ENCODE assay signal across 2 cellular contexts in the genomic region with DNA sequence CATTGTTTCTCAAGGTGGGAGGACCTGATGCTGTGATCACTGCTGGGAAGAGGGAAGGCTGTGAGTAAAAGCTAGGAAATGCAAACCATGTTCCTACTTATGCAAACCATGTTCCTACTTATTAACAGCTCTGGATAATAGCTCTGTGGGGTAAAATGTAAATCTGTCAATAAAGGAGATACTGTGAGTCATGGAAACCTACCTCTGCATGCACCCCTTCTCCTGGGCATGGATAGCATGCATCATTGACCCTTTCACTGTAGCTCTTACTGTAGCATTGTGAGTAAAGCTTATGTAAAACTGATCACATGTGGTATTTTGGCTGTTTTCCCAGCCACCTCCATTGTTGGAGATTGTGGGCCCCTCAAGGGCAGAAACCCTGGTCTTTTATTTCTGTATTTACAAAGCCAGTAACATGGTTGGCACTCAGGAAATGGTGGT.
A peak's percentile ranks its signal among the peaks of the same experiment; 100 is the strongest.
TF ChIP-seq lines count a peak whose summit lies in the region.

No MANE protein-coding gene starts in this region.

TF ChIP-seq in A549, 52 proteins besides CTCF, POLR2A, EP300 and RAD21 (continued from another document):
- TF ChIP-seq, protein P1, sequence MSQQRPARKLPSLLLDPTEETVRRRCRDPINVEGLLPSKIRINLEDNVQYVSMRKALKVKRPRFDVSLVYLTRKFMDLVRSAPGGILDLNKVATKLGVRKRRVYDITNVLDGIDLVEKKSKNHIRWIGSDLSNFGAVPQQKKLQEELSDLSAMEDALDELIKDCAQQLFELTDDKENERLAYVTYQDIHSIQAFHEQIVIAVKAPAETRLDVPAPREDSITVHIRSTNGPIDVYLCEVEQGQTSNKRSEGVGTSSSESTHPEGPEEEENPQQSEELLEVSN (IDR thresholded peaks at IDR 0.05; ENCODE audit: borderline replicate concordance, low read depth) = no peak
- TF ChIP-seq HOXB5 (CRISPR knock-in tag; IDR thresholded peaks at IDR 0.05) (no peak), HDAC2 (IDR thresholded peaks at IDR 0.05) (no peak), GATA3 (IDR thresholded peaks at IDR 0.05; ENCODE audit: borderline replicate concordance) (no peak)

TF ChIP-seq in H1, 55 proteins besides CTCF, POLR2A, EP300 and RAD21 (continued from another document):
- TF ChIP-seq CHD2 (IDR thresholded peaks at IDR 0.05; ENCODE audit: low read length) (no peak), TCF12 (IDR thresholded peaks at IDR 0.05; ENCODE audit: low read depth, low read length) (0 out of 2 replicates have a peak, but pooled peaks have one; percentile 56), JUND (IDR thresholded peaks at IDR 0.05; ENCODE audit: low read length) (peak; percentile 26; the same call in 1 of the 2 replicates), SAP30 (IDR thresholded peaks at IDR 0.05; ENCODE audit: insufficient read depth, insufficient replicate concordance, low read length) (no peak)
- TF ChIP-seq, protein P2, sequence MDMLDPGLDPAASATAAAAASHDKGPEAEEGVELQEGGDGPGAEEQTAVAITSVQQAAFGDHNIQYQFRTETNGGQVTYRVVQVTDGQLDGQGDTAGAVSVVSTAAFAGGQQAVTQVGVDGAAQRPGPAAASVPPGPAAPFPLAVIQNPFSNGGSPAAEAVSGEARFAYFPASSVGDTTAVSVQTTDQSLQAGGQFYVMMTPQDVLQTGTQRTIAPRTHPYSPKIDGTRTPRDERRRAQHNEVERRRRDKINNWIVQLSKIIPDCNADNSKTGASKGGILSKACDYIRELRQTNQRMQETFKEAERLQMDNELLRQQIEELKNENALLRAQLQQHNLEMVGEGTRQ (IDR thresholded peaks at IDR 0.05; ENCODE audit: low read length) = no peak
